Comparison of ENCODE assay signal across 17 cellular contexts in the genomic region with DNA sequence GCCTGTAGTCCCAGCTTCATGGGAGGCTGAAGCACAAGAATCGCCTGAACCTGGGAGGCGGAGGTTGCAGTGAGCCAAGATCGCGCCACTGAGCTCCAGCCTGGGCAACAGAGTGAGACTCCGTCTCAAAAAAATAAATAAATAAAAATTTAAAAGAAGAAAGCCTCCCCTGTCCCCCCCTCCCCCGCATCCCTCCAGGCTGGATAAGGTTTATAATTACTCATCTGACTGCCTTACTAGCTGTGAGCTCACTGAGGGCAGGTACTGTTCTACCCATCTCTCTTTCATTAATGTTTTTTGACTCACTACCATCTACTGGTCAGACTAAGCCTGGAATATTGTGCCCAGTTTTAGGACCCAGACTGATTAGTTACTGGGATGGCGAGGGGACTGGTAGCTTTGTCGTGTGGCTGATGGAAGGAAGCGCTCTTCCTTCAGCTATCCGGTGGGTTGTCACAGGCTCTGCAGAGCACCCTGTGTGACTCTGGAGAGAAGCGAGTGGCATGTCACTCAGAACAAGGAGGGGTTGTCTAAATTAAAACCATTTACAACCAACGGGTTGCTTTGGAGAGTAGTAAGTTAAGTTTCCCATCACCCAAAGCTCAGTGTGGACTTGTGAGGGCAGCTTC. TPM values are rescaled to one million over a fixed set of nuclear protein-coding genes. Genes with fewer than 3 reads are reported as not detected.
A peak's percentile ranks its signal among the peaks of the same experiment; 100 is the strongest.
DNase-seq lines count a peak whose midpoint lies in the region; TF ChIP-seq lines count a peak whose summit lies in the region.
"Had no signal": no experiment of that assay in that cellular context is flagged by ENCODE, and none has a peak within 500 bp of the region (broad histone marks: within the 10 kb centered on the region; RNA-seq: fewer than 3 reads in every experiment).

No MANE protein-coding gene starts in this region.

- H3K36me3 ChIP-seq in CD8-positive, alpha-beta memory T cell (ENCODE audit: insufficient read depth, low read length) = peaks cover 40% of the 10 kb centered on the region
- no peaks in the 10 kb centered on the region for H3K36me3 ChIP-seq in brain microvascular endothelial cell (replicated peaks)
- H3K36me3 ChIP-seq: colonic mucosa, thoracic aorta had no signal

- in situ Hi-C loops in brain microvascular endothelial cell (cut with HindIII; ENCODE audit: low pct_ligation_motif_present, low sequenced_read_pairs) = no loop called here

- CTCF ChIA-PET in CD8-positive, alpha-beta memory T cell (lab: Charles Lee) = interaction anchor here (2.4 to 58.3 kb wide), 3 partner anchors 9 to 111 kb away, joined by 13 to 1568 read pairs (median 1568); a partner anchor contains a TSS

- peaks cover 90 to 100% (median 99%) of the 10 kb centered on the region in 3 donors for H3K4me1 Mint-ChIP-seq in CD8-positive, alpha-beta memory T cell
- peaks cover 84% of the 10 kb centered on the region for H3K4me1 Mint-ChIP-seq in T-helper 1 cell treated with Interleukin-12 subunit alpha and Interleukin-12 subunit beta and Interleukin-4 antibody, amounts not matched to agents 30 μg/mL and 1 μg/mL, for 36 hours (ENCODE audit: low read depth)
- H3K4me1 Mint-ChIP-seq in activated naive CD8-positive, alpha-beta T cell treated with anti-CD3 and anti-CD28 coated beads for 36 hours = peaks cover 93% of the 10 kb centered on the region
- peaks cover 47% of the 10 kb centered on the region for H3K4me1 Mint-ChIP-seq in osteocyte (ENCODE audit: unreplicated experiment)

- peak overlapping the region; percentile 87 to 98 (median 94) for H3K27ac Mint-ChIP-seq in CD8-positive, alpha-beta memory T cell
- peak overlapping the region; percentile 92 for H3K27ac Mint-ChIP-seq in T-helper 1 cell treated with Interleukin-12 subunit alpha and Interleukin-12 subunit beta and Interleukin-4 antibody, amounts not matched to agents 30 μg/mL and 1 μg/mL, for 36 hours
- H3K27ac Mint-ChIP-seq in activated naive CD8-positive, alpha-beta T cell treated with anti-CD3 and anti-CD28 coated beads for 36 hours = peak overlapping the region; percentile 96
- peak overlapping the region; percentile 56 for H3K27ac Mint-ChIP-seq in osteocyte (ENCODE audit: unreplicated experiment)

- H3K27me3 Mint-ChIP-seq in CD8-positive, alpha-beta memory T cell = no peaks in the 10 kb centered on the region
- H3K27me3 Mint-ChIP-seq in T-helper 1 cell treated with Interleukin-12 subunit alpha and Interleukin-12 subunit beta and Interleukin-4 antibody, amounts not matched to agents 30 μg/mL and 1 μg/mL, for 36 hours (ENCODE audit: low read depth) = no peaks in the 10 kb centered on the region
- no peaks in the 10 kb centered on the region for H3K27me3 Mint-ChIP-seq in activated naive CD8-positive, alpha-beta T cell treated with anti-CD3 and anti-CD28 coated beads for 36 hours
- no peaks in the 10 kb centered on the region for H3K27me3 Mint-ChIP-seq in osteocyte (ENCODE audit: unreplicated experiment)

- POLR2A ChIA-PET in CD8-positive, alpha-beta memory T cell (lab: Charles Lee) = interaction anchor here (0.6 to 10.0 kb wide), 7 partner anchors 9 to 467 kb away, joined by 3 to 274 read pairs (median 5); a partner anchor contains a TSS

- H3K27me3 ChIP-seq in CD8-positive, alpha-beta memory T cell (ENCODE audit: insufficient read depth, low read length, poor library complexity, severe bottlenecking) = no peaks in the 10 kb centered on the region
- H3K27me3 ChIP-seq in brain microvascular endothelial cell (replicated peaks) = no peaks in the 10 kb centered on the region
- H3K27me3 ChIP-seq: colonic mucosa, SJCRH30 had no signal

- H3K4me3 Mint-ChIP-seq in CD8-positive, alpha-beta memory T cell = peak overlapping the region; percentile 66 to 88 (median 86)
- peak overlapping the region; percentile 82 for H3K4me3 Mint-ChIP-seq in T-helper 1 cell treated with Interleukin-12 subunit alpha and Interleukin-12 subunit beta and Interleukin-4 antibody, amounts not matched to agents 30 μg/mL and 1 μg/mL, for 36 hours
- peak overlapping the region; percentile 73 for H3K4me3 Mint-ChIP-seq in activated naive CD8-positive, alpha-beta T cell treated with anti-CD3 and anti-CD28 coated beads for 36 hours
- H3K4me3 Mint-ChIP-seq in osteocyte (ENCODE audit: unreplicated experiment) = no peak overlapping the region
- H3K4me3 Mint-ChIP-seq: neural crest cell had no signal

- H3K9me3 ChIP-seq in CD8-positive, alpha-beta memory T cell (ENCODE audit: low read length) = no peaks in the 10 kb centered on the region
- H3K9me3 ChIP-seq: colonic mucosa, SJCRH30, thoracic aorta had no signal

- H3K9me3 Mint-ChIP-seq in CD8-positive, alpha-beta memory T cell = no peaks in the 10 kb centered on the region
- no peaks in the 10 kb centered on the region for H3K9me3 Mint-ChIP-seq in T-helper 1 cell treated with Interleukin-12 subunit alpha and Interleukin-12 subunit beta and Interleukin-4 antibody, amounts not matched to agents 30 μg/mL and 1 μg/mL, for 36 hours
- H3K9me3 Mint-ChIP-seq in activated naive CD8-positive, alpha-beta T cell treated with anti-CD3 and anti-CD28 coated beads for 36 hours = peaks cover 3% of the 10 kb centered on the region
- H3K9me3 Mint-ChIP-seq in osteocyte (ENCODE audit: unreplicated experiment) = no peaks in the 10 kb centered on the region

- peak overlapping the region; percentile 37 for H3K4me3 ChIP-seq in CD8-positive, alpha-beta memory T cell (ENCODE audit: low read length)
- H3K4me3 ChIP-seq in brain microvascular endothelial cell (ENCODE audit: low read depth, low read length) = no peak overlapping the region
- H3K4me3 ChIP-seq: colonic mucosa, SJCRH30, thoracic aorta had no signal

- no peak for DNase-seq in CD8-positive, alpha-beta memory T cell
- DNase-seq in activated naive CD8-positive, alpha-beta T cell treated with anti-CD3 and anti-CD28 coated beads for 36 hours = no peak
- DNase-seq in osteocyte (ENCODE audit: extremely low spot score, unreplicated experiment) (peak; percentile 30), brain microvascular endothelial cell (no peak), hypothalamus (lab: John Stamatoyannopoulos, UW) (no peak)
- no peak for DNase-seq in stimulated activated CD4-positive, alpha-beta T cell treated with anti-CD3 and anti-CD28 coated beads, Interleukin-1b, Interleukin-23, amount 100 ng/mL, for 48 hours
- DNase-seq: anterior cingulate cortex, colonic mucosa, mammary epithelial cell, NCI-H1694 treated with DMSO at 0.1 percent for 48 hours, NCI-H446, retina, SJCRH30 had no signal

- peaks cover 96% of the 10 kb centered on the region for H3K4me1 ChIP-seq in CD8-positive, alpha-beta memory T cell (ENCODE audit: insufficient read depth, low read length)
- H3K4me1 ChIP-seq: colonic mucosa had no signal

- TF ChIP-seq CTCF in osteocyte (IDR thresholded peaks at IDR 0.05) (no peak), brain microvascular endothelial cell (IDR thresholded peaks at IDR 0.05; ENCODE audit: low read depth, low read length, missing control alignments) (no peak)

- no peak overlapping the region for H3K27ac ChIP-seq in CD8-positive, alpha-beta memory T cell (ENCODE audit: low read depth, low read length)
- no peak overlapping the region for H3K27ac ChIP-seq in brain microvascular endothelial cell
- H3K27ac ChIP-seq: colonic mucosa, epithelial cell of prostate, SJCRH30, thoracic aorta had no signal

- peaks cover 20 to 80% (median 22%) of the 10 kb centered on the region in 3 donors for H3K36me3 Mint-ChIP-seq in CD8-positive, alpha-beta memory T cell
- H3K36me3 Mint-ChIP-seq in T-helper 1 cell treated with Interleukin-12 subunit alpha and Interleukin-12 subunit beta and Interleukin-4 antibody, amounts not matched to agents 30 μg/mL and 1 μg/mL, for 36 hours (ENCODE audit: low read depth) = peaks cover 65% of the 10 kb centered on the region
- H3K36me3 Mint-ChIP-seq in activated naive CD8-positive, alpha-beta T cell treated with anti-CD3 and anti-CD28 coated beads for 36 hours = peaks cover 60% of the 10 kb centered on the region
- peaks cover 15% of the 10 kb centered on the region for H3K36me3 Mint-ChIP-seq in osteocyte (ENCODE audit: unreplicated experiment)

RNA-seq across cellular contexts. Expression of a gene that starts 16.9 kb away (rescaled TPM):
- total RNA-seq in CD8-positive, alpha-beta memory T cell = 100 to 1,000 TPM; 218 to 228 TPM
- 129 TPM for polyA plus RNA-seq in CD8-positive, alpha-beta memory T cell
- total RNA-seq in activated naive CD8-positive, alpha-beta T cell treated with anti-CD3 and anti-CD28 coated beads for 36 hours = 100 to 1,000 TPM; 225 to 236 TPM
- total RNA-seq in osteocyte = 136 and 157 TPM in 2 replicates
